In the genomic region with DNA sequence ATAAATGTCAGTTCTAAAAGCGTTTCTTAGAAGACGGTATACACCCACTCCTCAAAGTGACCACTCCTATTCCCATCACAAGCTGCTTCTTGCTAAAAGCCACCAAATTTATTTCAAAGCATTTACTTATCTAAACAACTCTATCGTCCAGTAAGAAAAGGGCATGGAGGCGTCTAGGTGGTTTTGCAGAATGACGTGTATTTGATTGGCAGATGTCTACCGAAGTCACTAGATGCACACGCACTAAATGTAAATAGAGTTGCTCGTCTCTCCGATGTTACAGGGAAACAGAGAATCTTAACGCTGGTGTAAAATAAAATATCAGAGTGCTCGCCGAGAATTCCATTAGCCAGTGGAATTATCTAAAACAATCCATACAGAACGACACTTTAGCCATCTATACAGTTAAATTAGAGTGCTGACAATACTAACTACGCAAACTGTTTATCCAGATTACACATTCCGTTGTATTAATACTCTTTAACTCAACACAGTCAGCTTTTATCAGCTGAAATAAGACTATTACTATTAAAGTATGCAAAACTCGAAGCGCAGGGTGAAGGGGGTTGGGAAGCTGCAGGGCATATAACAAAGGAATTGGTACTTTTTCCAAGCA, we compare ENCODE assay signal across 8 cellular contexts. TPM values are rescaled to one million over a fixed set of nuclear protein-coding genes. Genes with fewer than 3 reads are reported as not detected.
DNase-seq lines count a peak whose midpoint lies in the region; ATAC-seq and TF ChIP-seq lines count a peak whose summit lies in the region.
"Had no signal": no experiment of that assay in that cellular context is flagged by ENCODE, and none has a peak within 500 bp of the region (broad histone marks: within the 10 kb centered on the region; RNA-seq: fewer than 3 reads in every experiment).

No MANE protein-coding gene starts in this region.

- peaks cover 36% of the 10 kb centered on the region for H3K4me1 Mint-ChIP-seq in T-helper 2 cell treated with Interferon-gamma antibody and Interleukin-4, amounts not matched to agents 5 μg/mL and 100 μg/mL, for 36 hours (ENCODE audit: low read depth)
- peaks cover 26% of the 10 kb centered on the region for H3K4me1 Mint-ChIP-seq in neural progenitor cell

- no peaks in the 10 kb centered on the region for H3K9me3 Mint-ChIP-seq in T-helper 2 cell treated with Interferon-gamma antibody and Interleukin-4, amounts not matched to agents 5 μg/mL and 100 μg/mL, for 36 hours
- peaks cover 5% of the 10 kb centered on the region for H3K9me3 Mint-ChIP-seq in neural progenitor cell

- H3K36me3 ChIP-seq in HAP-1 (replicated peaks), result no peaks in the 10 kb centered on the region
- no peaks in the 10 kb centered on the region for H3K36me3 ChIP-seq in endocrine pancreas (ENCODE audit: control insufficient read depth, insufficient read depth, low read length)
- H3K36me3 ChIP-seq in neural progenitor cell, result no peaks in the 10 kb centered on the region

- no peak overlapping the region for H3K27ac ChIP-seq in neural progenitor cell
- H3K27ac ChIP-seq: VCaP had no signal

- peak overlapping the region; percentile 60 for H3K9ac ChIP-seq in endocrine pancreas (ENCODE audit: control insufficient read depth, insufficient read depth, low read length)
- no peak overlapping the region for H3K9ac ChIP-seq in neural progenitor cell

- peak overlapping the region; percentile 99 for H3K4me3 Mint-ChIP-seq in T-helper 2 cell treated with Interferon-gamma antibody and Interleukin-4, amounts not matched to agents 5 μg/mL and 100 μg/mL, for 36 hours
- peak overlapping the region; percentile 100 for H3K4me3 Mint-ChIP-seq in neural progenitor cell

- peaks cover 9% of the 10 kb centered on the region for H3K36me3 Mint-ChIP-seq in T-helper 2 cell treated with Interferon-gamma antibody and Interleukin-4, amounts not matched to agents 5 μg/mL and 100 μg/mL, for 36 hours (ENCODE audit: low read depth)
- peaks cover 5% of the 10 kb centered on the region for H3K36me3 Mint-ChIP-seq in neural progenitor cell

- peaks cover 28% of the 10 kb centered on the region for H3K4me1 ChIP-seq in HAP-1
- peaks cover 12% of the 10 kb centered on the region for H3K4me1 ChIP-seq in endocrine pancreas (ENCODE audit: control insufficient read depth, insufficient read depth, low read length)
- H3K4me1 ChIP-seq in neural progenitor cell, result peaks cover 8% of the 10 kb centered on the region

- peaks cover 24% of the 10 kb centered on the region for H4K20me1 ChIP-seq in neural progenitor cell (ENCODE audit: low read depth)

- H3K9me3 ChIP-seq in HAP-1 (no peaks in the 10 kb centered on the region), endocrine pancreas (ENCODE audit: control insufficient read depth, low read length) (no peaks in the 10 kb centered on the region), neural progenitor cell (ENCODE audit: low read depth) (no peaks in the 10 kb centered on the region)

- peaks cover 65% of the 10 kb centered on the region for H3K79me2 ChIP-seq in neural progenitor cell (ENCODE audit: low read depth)

- in situ Hi-C loops in HAP-1 (cut with MboI; ENCODE audit: low sequenced_read_pairs), result no loop called here

- no peaks in the 10 kb centered on the region for H3K27me3 ChIP-seq in HAP-1 (ENCODE audit: low read depth)
- no peaks in the 10 kb centered on the region for H3K27me3 ChIP-seq in endocrine pancreas (ENCODE audit: control insufficient read depth, insufficient read depth, low read length)
- H3K27me3 ChIP-seq in neural progenitor cell, result peaks cover 15% of the 10 kb centered on the region

- no peak overlapping the region for H2AFZ ChIP-seq in neural progenitor cell (replicated peaks)

- ATAC-seq in GM21390 (IDR thresholded peaks at IDR 0.05; ENCODE audit: unreplicated experiment) (no peak), GM19324 (IDR thresholded peaks at IDR 0.05; ENCODE audit: low FRiP score, unreplicated experiment) (no peak), HG02623 (IDR thresholded peaks at IDR 0.05; ENCODE audit: unreplicated experiment) (no peak)

- H3K4me3 ChIP-seq in HAP-1 (peak overlapping the region; percentile 76), endocrine pancreas (ENCODE audit: control insufficient read depth, insufficient read depth, low read length) (peak overlapping the region; percentile 95), neural progenitor cell (peak overlapping the region; percentile 98)

- no peak for TF ChIP-seq CTCF in neural progenitor cell (IDR thresholded peaks at IDR 0.05)

- peak overlapping the region; percentile 100 for H3K27ac Mint-ChIP-seq in T-helper 2 cell treated with Interferon-gamma antibody and Interleukin-4, amounts not matched to agents 5 μg/mL and 100 μg/mL, for 36 hours
- H3K27ac Mint-ChIP-seq in neural progenitor cell, result peak overlapping the region; percentile 100

- peak overlapping the region; percentile 96 for H3K4me2 ChIP-seq in neural progenitor cell

- DNase-seq in HAP-1 (ENCODE audit: low spot score in 2 of 2), result peak; percentile 20 to 47
- DNase-seq in T-helper 2 cell treated with Interferon-gamma antibody and Interleukin-4, amounts not matched to agents 5 μg/mL and 100 μg/mL, for 36 hours (ENCODE audit: low spot score), result peak; percentile 57
- DNase-seq in neural progenitor cell (ENCODE audit: low spot score), result peak; percentile 3

- no peaks in the 10 kb centered on the region for H3K27me3 Mint-ChIP-seq in T-helper 2 cell treated with Interferon-gamma antibody and Interleukin-4, amounts not matched to agents 5 μg/mL and 100 μg/mL, for 36 hours (ENCODE audit: low read depth)
- peaks cover 8% of the 10 kb centered on the region for H3K27me3 Mint-ChIP-seq in neural progenitor cell (ENCODE audit: insufficient read depth, low read depth)

- peaks cover 43% of the 10 kb centered on the region for H3F3A ChIP-seq in neural progenitor cell (ENCODE audit: low read depth)

RNA-seq across cellular contexts. Expression of gene KLF12, which starts 1.9 kb away (rescaled TPM):
- 8.0 and 10.1 TPM in 2 replicates for total RNA-seq in neural progenitor cell (ENCODE audit: low replicate concordance)

Comparison
In these comparisons a context has a peak if more than half of its experiments do, and no peak if none do; other contexts are left out.
1. DNase-seq: peak in every context shown above with its lines; median percentile 57 in T-helper 2 cell treated with Interferon-gamma antibody and Interleukin-4, amounts not matched to agents 5 μg/mL and 100 μg/mL, for 36 hours; 34 in HAP-1; 3 in neural progenitor cell.